ENCODE assay signal across 29 cellular contexts in genomic region chr7:132993377-132994013, GRCh38.
"Had no signal": no experiment of that assay in that cellular context is flagged by ENCODE, and none has a peak within 500 bp of the region (broad histone marks: within the 10 kb centered on the region; RNA-seq: fewer than 3 reads in every experiment).

No MANE protein-coding gene starts in this region.

- ATAC-seq: effector memory CD8-positive, alpha-beta T cell; esophagus mucosa; gastrocnemius medialis; left lung; left ventricle myocardium superior; lower lobe of right lung; mucosa of descending colon; naive thymus-derived CD8-positive, alpha-beta T cell had no signal

- H3K27me3 Mint-ChIP-seq: dendritic cell treated with granulocyte-macrophage colony-stimulating factor and Interleukin-4, amounts not matched to agents 40 ng/mL and 50 ng/mL, for 4 days; effector memory CD8-positive, alpha-beta T cell; naive B cell; naive thymus-derived CD8-positive, alpha-beta T cell had no signal

- H3K27ac ChIP-seq: colonic mucosa, epithelial cell of prostate, esophagus squamous epithelium, gastrocnemius medialis, hepatocyte, left lung, lower lobe of right lung had no signal

- H3K4me2 ChIP-seq: hepatocyte had no signal

- H3K9me3 ChIP-seq: colonic mucosa, esophagus squamous epithelium, gastrocnemius medialis, left lung, lower lobe of right lung, mucosa of descending colon had no signal

- H3K36me3 Mint-ChIP-seq: immature natural killer cell, naive B cell had no signal

- H3K4me1 ChIP-seq: colonic mucosa, esophagus squamous epithelium had no signal

- H3K27me3 ChIP-seq: colonic mucosa, esophagus squamous epithelium, gastrocnemius medialis, hepatocyte, left lung had no signal

- H3K36me3 ChIP-seq: colonic mucosa, esophagus squamous epithelium, gastrocnemius medialis, left lung, lower lobe of right lung had no signal

- DNase-seq: colonic mucosa; cortex of kidney; effector CD8-positive, alpha-beta T cell; effector memory CD8-positive, alpha-beta T cell; endodermal cell; erythroblast; esophagus squamous epithelium; foreskin fibroblast; foreskin melanocyte; gastrocnemius medialis; glutamatergic neuron; head of caudate nucleus; hypothalamus; immature natural killer cell; islet precursor cell; kidney; kidney glomerular epithelial cell; left lung; left ventricle myocardium superior; lower lobe of right lung; mesenchymal stem cell; mucosa of descending colon; naive B cell; naive thymus-derived CD8-positive, alpha-beta T cell had no signal

- H3K9me3 Mint-ChIP-seq: dendritic cell treated with granulocyte-macrophage colony-stimulating factor and Interleukin-4, amounts not matched to agents 40 ng/mL and 50 ng/mL, for 4 days; effector memory CD8-positive, alpha-beta T cell; endodermal cell; immature natural killer cell; naive B cell had no signal

- FAIRE-seq: endometrium, kidney had no signal

- H3K4me3 ChIP-seq: colonic mucosa, esophagus squamous epithelium, gastrocnemius medialis, hepatocyte, left lung, lower lobe of right lung, mucosa of descending colon had no signal

- H2AFZ ChIP-seq: hepatocyte had no signal

- H3K27ac Mint-ChIP-seq: dendritic cell treated with granulocyte-macrophage colony-stimulating factor and Interleukin-4, amounts not matched to agents 40 ng/mL and 50 ng/mL, for 4 days; endodermal cell; immature natural killer cell had no signal

- H3K4me3 Mint-ChIP-seq: dendritic cell treated with granulocyte-macrophage colony-stimulating factor and Interleukin-4, amounts not matched to agents 40 ng/mL and 50 ng/mL, for 4 days; effector memory CD8-positive, alpha-beta T cell; endodermal cell; immature natural killer cell; naive B cell; naive thymus-derived CD8-positive, alpha-beta T cell had no signal
